1 cellular context compared by ENCODE assay signal in genomic region chr16:89921699-89922476, GRCh38.
A peak's percentile ranks its signal among the peaks of the same experiment; 100 is the strongest.
TF ChIP-seq lines count a peak whose summit lies in the region.

No MANE protein-coding gene starts in this region.

TF ChIP-seq in HepG2, 621 proteins besides CTCF, POLR2A, EP300 and RAD21 (continued from another document and continues in another):
- no peak for TF ChIP-seq ZNF432 (CRISPR knock-in tag; IDR thresholded peaks at IDR 0.05; ENCODE audit: borderline replicate concordance)
- TF ChIP-seq ZBTB1 (CRISPR knock-in tag; IDR thresholded peaks at IDR 0.05; ENCODE audit: borderline replicate concordance), result no peak
- TF ChIP-seq, protein P1, sequence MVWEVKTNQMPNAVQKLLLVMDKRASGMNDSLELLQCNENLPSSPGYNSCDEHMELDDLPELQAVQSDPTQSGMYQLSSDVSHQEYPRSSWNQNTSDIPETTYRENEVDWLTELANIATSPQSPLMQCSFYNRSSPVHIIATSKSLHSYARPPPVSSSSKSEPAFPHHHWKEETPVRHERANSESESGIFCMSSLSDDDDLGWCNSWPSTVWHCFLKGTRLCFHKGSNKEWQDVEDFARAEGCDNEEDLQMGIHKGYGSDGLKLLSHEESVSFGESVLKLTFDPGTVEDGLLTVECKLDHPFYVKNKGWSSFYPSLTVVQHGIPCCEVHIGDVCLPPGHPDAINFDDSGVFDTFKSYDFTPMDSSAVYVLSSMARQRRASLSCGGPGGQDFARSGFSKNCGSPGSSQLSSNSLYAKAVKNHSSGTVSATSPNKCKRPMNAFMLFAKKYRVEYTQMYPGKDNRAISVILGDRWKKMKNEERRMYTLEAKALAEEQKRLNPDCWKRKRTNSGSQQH (CRISPR knock-in tag; IDR thresholded peaks at IDR 0.05; ENCODE audit: low read depth), result peak; percentile 75; the same call in 1 of the 2 replicates
- no peak for TF ChIP-seq SMYD3 (CRISPR knock-in tag; IDR thresholded peaks at IDR 0.05)
- TF ChIP-seq NBN (conservative IDR thresholded peaks at IDR 0.05), result no peak
- TF ChIP-seq TBX3 (IDR thresholded peaks at IDR 0.05; ENCODE audit: borderline replicate concordance), result peak; percentile 32; the same call in 1 of the 2 replicates
- no peak for TF ChIP-seq FLYWCH1 (CRISPR knock-in tag; IDR thresholded peaks at IDR 0.05)
- TF ChIP-seq DMTF1 (CRISPR knock-in tag; IDR thresholded peaks at IDR 0.05), result no peak
- TF ChIP-seq NCOA2 (CRISPR knock-in tag; IDR thresholded peaks at IDR 0.05), result peak; percentile 80
- TF ChIP-seq ZNF10 (CRISPR knock-in tag; IDR thresholded peaks at IDR 0.05; ENCODE audit: borderline replicate concordance, low read depth), result no peak
- no peak for TF ChIP-seq ZNF720 (CRISPR knock-in tag; IDR thresholded peaks at IDR 0.05)
- TF ChIP-seq ZNF850 (CRISPR knock-in tag; conservative IDR thresholded peaks at IDR 0.05), result no peak
- no peak for TF ChIP-seq HNRNPK (IDR thresholded peaks at IDR 0.05; ENCODE audit: low read depth, low read length, poor library complexity, severe bottlenecking)
- no peak for TF ChIP-seq ARNTL (CRISPR knock-in tag; IDR thresholded peaks at IDR 0.05)
- TF ChIP-seq IRF2 (CRISPR knock-in tag; IDR thresholded peaks at IDR 0.05), result peak; percentile 49; the same call in 1 of the 2 replicates
- TF ChIP-seq, protein P2, sequence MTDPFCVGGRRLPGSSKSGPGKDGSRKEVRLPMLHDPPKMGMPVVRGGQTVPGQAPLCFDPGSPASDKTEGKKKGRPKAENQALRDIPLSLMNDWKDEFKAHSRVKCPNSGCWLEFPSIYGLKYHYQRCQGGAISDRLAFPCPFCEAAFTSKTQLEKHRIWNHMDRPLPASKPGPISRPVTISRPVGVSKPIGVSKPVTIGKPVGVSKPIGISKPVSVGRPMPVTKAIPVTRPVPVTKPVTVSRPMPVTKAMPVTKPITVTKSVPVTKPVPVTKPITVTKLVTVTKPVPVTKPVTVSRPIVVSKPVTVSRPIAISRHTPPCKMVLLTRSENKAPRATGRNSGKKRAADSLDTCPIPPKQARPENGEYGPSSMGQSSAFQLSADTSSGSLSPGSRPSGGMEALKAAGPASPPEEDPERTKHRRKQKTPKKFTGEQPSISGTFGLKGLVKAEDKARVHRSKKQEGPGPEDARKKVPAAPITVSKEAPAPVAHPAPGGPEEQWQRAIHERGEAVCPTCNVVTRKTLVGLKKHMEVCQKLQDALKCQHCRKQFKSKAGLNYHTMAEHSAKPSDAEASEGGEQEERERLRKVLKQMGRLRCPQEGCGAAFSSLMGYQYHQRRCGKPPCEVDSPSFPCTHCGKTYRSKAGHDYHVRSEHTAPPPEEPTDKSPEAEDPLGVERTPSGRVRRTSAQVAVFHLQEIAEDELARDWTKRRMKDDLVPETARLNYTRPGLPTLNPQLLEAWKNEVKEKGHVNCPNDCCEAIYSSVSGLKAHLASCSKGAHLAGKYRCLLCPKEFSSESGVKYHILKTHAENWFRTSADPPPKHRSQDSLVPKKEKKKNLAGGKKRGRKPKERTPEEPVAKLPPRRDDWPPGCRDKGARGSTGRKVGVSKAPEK (CRISPR knock-in tag; IDR thresholded peaks at IDR 0.05; ENCODE audit: borderline replicate concordance), result 0 out of 2 replicates have a peak, but pooled peaks have one; percentile 1
- peak; percentile 57; the same call in 1 of the 2 replicates for TF ChIP-seq ZHX2 (IDR thresholded peaks at IDR 0.05; ENCODE audit: low read depth)
- no peak for TF ChIP-seq ZHX2 (CRISPR knock-in tag; IDR thresholded peaks at IDR 0.05; ENCODE audit: borderline replicate concordance)
- peak; percentile 72 for TF ChIP-seq PHF21A (CRISPR knock-in tag; IDR thresholded peaks at IDR 0.05)
- no peak for TF ChIP-seq ZNF24 (IDR thresholded peaks at IDR 0.05)
- TF ChIP-seq, protein P3, sequence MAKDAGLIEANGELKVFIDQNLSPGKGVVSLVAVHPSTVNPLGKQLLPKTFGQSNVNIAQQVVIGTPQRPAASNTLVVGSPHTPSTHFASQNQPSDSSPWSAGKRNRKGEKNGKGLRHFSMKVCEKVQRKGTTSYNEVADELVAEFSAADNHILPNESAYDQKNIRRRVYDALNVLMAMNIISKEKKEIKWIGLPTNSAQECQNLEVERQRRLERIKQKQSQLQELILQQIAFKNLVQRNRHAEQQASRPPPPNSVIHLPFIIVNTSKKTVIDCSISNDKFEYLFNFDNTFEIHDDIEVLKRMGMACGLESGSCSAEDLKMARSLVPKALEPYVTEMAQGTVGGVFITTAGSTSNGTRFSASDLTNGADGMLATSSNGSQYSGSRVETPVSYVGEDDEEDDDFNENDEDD (CRISPR knock-in tag; IDR thresholded peaks at IDR 0.05; ENCODE audit: borderline replicate concordance), result 0 out of 2 replicates have a peak, but pooled peaks have one; percentile 52
- TF ChIP-seq ZNF207 (IDR thresholded peaks at IDR 0.05; ENCODE audit: borderline replicate concordance), result no peak
- TF ChIP-seq RBFOX2 (IDR thresholded peaks at IDR 0.05; ENCODE audit: low read depth, low read length), result peak; percentile 66
- peak; percentile 74; the same call in 1 of the 2 replicates for TF ChIP-seq ELF1 (CRISPR knock-in tag; IDR thresholded peaks at IDR 0.05)
- TF ChIP-seq ZNF619 (CRISPR knock-in tag; IDR thresholded peaks at IDR 0.05), result peak; percentile 81
- TF ChIP-seq KDM5A (IDR thresholded peaks at IDR 0.05; ENCODE audit: borderline replicate concordance, low read length), result no peak
- TF ChIP-seq SSRP1 (CRISPR knock-in tag; IDR thresholded peaks at IDR 0.05), result peak; percentile 85; the same call in 1 of the 2 replicates
- peak; percentile 94 for TF ChIP-seq SAP130 (CRISPR knock-in tag; IDR thresholded peaks at IDR 0.05; ENCODE audit: low read depth)
- TF ChIP-seq KMT2A (CRISPR knock-in tag; IDR thresholded peaks at IDR 0.05), result no peak
- TF ChIP-seq ZSCAN22 (CRISPR knock-in tag; IDR thresholded peaks at IDR 0.05), result no peak
- no peak for TF ChIP-seq RELA (CRISPR knock-in tag; IDR thresholded peaks at IDR 0.05)
- TF ChIP-seq FOXP1 (IDR thresholded peaks at IDR 0.05), result no peak
- TF ChIP-seq FOXP1 (CRISPR knock-in tag; IDR thresholded peaks at IDR 0.05), result no peak
- no peak; the same call in 1 of the 2 replicates for TF ChIP-seq ZNF275 (CRISPR knock-in tag; IDR thresholded peaks at IDR 0.05; ENCODE audit: borderline replicate concordance)
- peak; percentile 66 for TF ChIP-seq ZNF329 (CRISPR knock-in tag; IDR thresholded peaks at IDR 0.05; ENCODE audit: low read depth)
- TF ChIP-seq ZKSCAN5 (CRISPR knock-in tag; IDR thresholded peaks at IDR 0.05), result 0 out of 2 replicates have a peak, but pooled peaks have one; percentile 20
- TF ChIP-seq, protein P4, sequence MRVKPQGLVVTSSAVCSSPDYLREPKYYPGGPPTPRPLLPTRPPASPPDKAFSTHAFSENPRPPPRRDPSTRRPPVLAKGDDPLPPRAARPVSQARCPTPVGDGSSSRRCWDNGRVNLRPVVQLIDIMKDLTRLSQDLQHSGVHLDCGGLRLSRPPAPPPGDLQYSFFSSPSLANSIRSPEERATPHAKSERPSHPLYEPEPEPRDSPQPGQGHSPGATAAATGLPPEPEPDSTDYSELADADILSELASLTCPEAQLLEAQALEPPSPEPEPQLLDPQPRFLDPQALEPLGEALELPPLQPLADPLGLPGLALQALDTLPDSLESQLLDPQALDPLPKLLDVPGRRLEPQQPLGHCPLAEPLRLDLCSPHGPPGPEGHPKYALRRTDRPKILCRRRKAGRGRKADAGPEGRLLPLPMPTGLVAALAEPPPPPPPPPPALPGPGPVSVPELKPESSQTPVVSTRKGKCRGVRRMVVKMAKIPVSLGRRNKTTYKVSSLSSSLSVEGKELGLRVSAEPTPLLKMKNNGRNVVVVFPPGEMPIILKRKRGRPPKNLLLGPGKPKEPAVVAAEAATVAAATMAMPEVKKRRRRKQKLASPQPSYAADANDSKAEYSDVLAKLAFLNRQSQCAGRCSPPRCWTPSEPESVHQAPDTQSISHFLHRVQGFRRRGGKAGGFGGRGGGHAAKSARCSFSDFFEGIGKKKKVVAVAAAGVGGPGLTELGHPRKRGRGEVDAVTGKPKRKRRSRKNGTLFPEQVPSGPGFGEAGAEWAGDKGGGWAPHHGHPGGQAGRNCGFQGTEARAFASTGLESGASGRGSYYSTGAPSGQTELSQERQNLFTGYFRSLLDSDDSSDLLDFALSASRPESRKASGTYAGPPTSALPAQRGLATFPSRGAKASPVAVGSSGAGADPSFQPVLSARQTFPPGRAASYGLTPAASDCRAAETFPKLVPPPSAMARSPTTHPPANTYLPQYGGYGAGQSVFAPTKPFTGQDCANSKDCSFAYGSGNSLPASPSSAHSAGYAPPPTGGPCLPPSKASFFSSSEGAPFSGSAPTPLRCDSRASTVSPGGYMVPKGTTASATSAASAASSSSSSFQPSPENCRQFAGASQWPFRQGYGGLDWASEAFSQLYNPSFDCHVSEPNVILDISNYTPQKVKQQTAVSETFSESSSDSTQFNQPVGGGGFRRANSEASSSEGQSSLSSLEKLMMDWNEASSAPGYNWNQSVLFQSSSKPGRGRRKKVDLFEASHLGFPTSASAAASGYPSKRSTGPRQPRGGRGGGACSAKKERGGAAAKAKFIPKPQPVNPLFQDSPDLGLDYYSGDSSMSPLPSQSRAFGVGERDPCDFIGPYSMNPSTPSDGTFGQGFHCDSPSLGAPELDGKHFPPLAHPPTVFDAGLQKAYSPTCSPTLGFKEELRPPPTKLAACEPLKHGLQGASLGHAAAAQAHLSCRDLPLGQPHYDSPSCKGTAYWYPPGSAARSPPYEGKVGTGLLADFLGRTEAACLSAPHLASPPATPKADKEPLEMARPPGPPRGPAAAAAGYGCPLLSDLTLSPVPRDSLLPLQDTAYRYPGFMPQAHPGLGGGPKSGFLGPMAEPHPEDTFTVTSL (CRISPR knock-in tag; IDR thresholded peaks at IDR 0.05; ENCODE audit: borderline replicate concordance), result 0 out of 2 replicates have a peak, but pooled peaks have one; percentile 40
- TF ChIP-seq DNMT1 (CRISPR knock-in tag; IDR thresholded peaks at IDR 0.05), result no peak
- peak; percentile 58; the same call in 1 of the 2 replicates for TF ChIP-seq RARA (CRISPR knock-in tag; IDR thresholded peaks at IDR 0.05)
- peak; percentile 84; the same call in 1 of the 2 replicates for TF ChIP-seq KAT7 (CRISPR knock-in tag; IDR thresholded peaks at IDR 0.05; ENCODE audit: borderline replicate concordance)
- TF ChIP-seq RBM22 (optimal IDR thresholded peaks at IDR 0.05; ENCODE audit: low read length), result no peak
- TF ChIP-seq ZFP62 (CRISPR knock-in tag; IDR thresholded peaks at IDR 0.05), result no peak
- no peak for TF ChIP-seq ZEB1 (IDR thresholded peaks at IDR 0.05; ENCODE audit: insufficient replicate concordance, low read depth)
- TF ChIP-seq REXO4 (CRISPR knock-in tag; IDR thresholded peaks at IDR 0.05; ENCODE audit: borderline replicate concordance), result peak; percentile 15; the same call in 1 of the 2 replicates
- TF ChIP-seq SMARCE1 (IDR thresholded peaks at IDR 0.05; ENCODE audit: borderline replicate concordance), result no peak
